Comparison of ENCODE assay signal across 12 cellular contexts in genomic region chr2:10220516-10221391, GRCh38.
DNase-seq lines count a peak whose midpoint lies in the region; ATAC-seq and TF ChIP-seq lines count a peak whose summit lies in the region.
"Had no signal": no experiment of that assay in that cellular context is flagged by ENCODE, and none has a peak within 500 bp of the region (broad histone marks: within the 10 kb centered on the region; RNA-seq: fewer than 3 reads in every experiment).

No MANE protein-coding gene starts in this region.

- no peak overlapping the region for H3K14ac ChIP-seq in mesenchymal stem cell (ENCODE audit: low read length in 2 of 2)

- no peak overlapping the region for H3K4ac ChIP-seq in mesenchymal stem cell (ENCODE audit: low read depth in 1 of 2, low read length in 2 of 2)

- H2AFZ ChIP-seq in MM.1S (ENCODE audit: low read length) (no peak overlapping the region), mesenchymal stem cell (ENCODE audit: low read depth, low read length) (no peak overlapping the region)

- H3K79me2 ChIP-seq in MM.1S (ENCODE audit: low read length) = no peaks in the 10 kb centered on the region

- H2AK5ac ChIP-seq in mesenchymal stem cell (ENCODE audit: low read length, severe bottlenecking) = no peak overlapping the region

- H3F3A ChIP-seq in MM.1S (ENCODE audit: insufficient read depth, low read length) = no peaks in the 10 kb centered on the region

- WGBS in mesenchymal stem cell = 88% methylated on average over 15 of the region's 15 CpGs

- H3K4me2 ChIP-seq in MM.1S (ENCODE audit: low read depth, low read length) (no peak overlapping the region), mesenchymal stem cell (ENCODE audit: low read length, poor library complexity, severe bottlenecking) (no peak overlapping the region)

- H3K4me3 ChIP-seq in MM.1S (ENCODE audit: low read length) (no peak overlapping the region), mesenchymal stem cell (ENCODE audit: insufficient read depth in 1 of 2, low read depth in 1 of 2, low read length in 2 of 2) (no peak overlapping the region)

- H3K9me2 ChIP-seq in MM.1S (replicated peaks; ENCODE audit: insufficient read depth, low read length) = no peaks in the 10 kb centered on the region

- H3K9me3 ChIP-seq in MM.1S (replicated peaks; ENCODE audit: insufficient read depth, low read length) (no peaks in the 10 kb centered on the region), mesenchymal stem cell (ENCODE audit: control insufficient read depth, low read length) (no peaks in the 10 kb centered on the region)

- peak; percentile 75 for DNase-seq in DMS53 (lab: John Stamatoyannopoulos, UW)
- no peak for DNase-seq in MM.1S
- peak; percentile 83 for DNase-seq in amniotic epithelial cell (ENCODE audit: low read depth)
- DNase-seq in mesenchymal stem cell = peak; percentile 46
- DNase-seq in activated T-cell treated with anti-CD3 and anti-CD28 coated beads, Interleukin-2, amount 50 U/mL, for 4 hours = no peak
- no peak for DNase-seq in left colon
- no peak for DNase-seq in erythroblast (lab: John Stamatoyannopoulos, UW)
- DNase-seq: activated CD4-positive, alpha-beta T cell treated with anti-CD3 and anti-CD28 coated beads for 36 hours; activated effector memory CD4-positive, alpha-beta T cell treated with anti-CD3 and anti-CD28 coated beads, Interleukin-2, amount 50 U/mL, for 16 hours; SIG-M5; stimulated activated naive CD4-positive, alpha-beta T cell treated with Interleukin-2 at 50 U/mL for 16 hours had no signal

- no peak overlapping the region for H2BK5ac ChIP-seq in mesenchymal stem cell (ENCODE audit: low read depth, low read length, poor library complexity, severe bottlenecking)

- no peak overlapping the region for H4K91ac ChIP-seq in mesenchymal stem cell (ENCODE audit: low read length)

- no peaks in the 10 kb centered on the region for H3K36me3 Mint-ChIP-seq in activated T-cell treated with anti-CD3 and anti-CD28 coated beads, Interleukin-2, amount 50 U/mL, for 4 hours (ENCODE audit: insufficient read depth)

- no peaks in the 10 kb centered on the region for H4K20me1 ChIP-seq in MM.1S (ENCODE audit: insufficient read depth, low read length)

- no peak for TF ChIP-seq POLR2A in erythroblast (IDR thresholded peaks at IDR 0.05; ENCODE audit: low read length)

- H3K4me1 Mint-ChIP-seq in activated T-cell treated with anti-CD3 and anti-CD28 coated beads, Interleukin-2, amount 50 U/mL, for 4 hours (ENCODE audit: low read depth) = no peaks in the 10 kb centered on the region
- H3K4me1 Mint-ChIP-seq: activated CD4-positive, alpha-beta T cell treated with anti-CD3 and anti-CD28 coated beads for 36 hours had no signal

- H2BK15ac ChIP-seq in mesenchymal stem cell (ENCODE audit: low read depth, poor library complexity, severe bottlenecking) = no peak overlapping the region

- peak; percentile 24; the same call in 1 of the 2 replicates for TF ChIP-seq CTCF in MM.1S (IDR thresholded peaks at IDR 0.05; ENCODE audit: low read length)

- no peak overlapping the region for H3K9ac ChIP-seq in MM.1S (ENCODE audit: low read length)
- no peak overlapping the region for H3K9ac ChIP-seq in mesenchymal stem cell (ENCODE audit: low read length)

- no peak overlapping the region for H3K27ac ChIP-seq in MM.1S (ENCODE audit: low read length)
- no peak overlapping the region for H3K27ac ChIP-seq in mesenchymal stem cell (ENCODE audit: low read length, poor library complexity, severe bottlenecking)

- H3K27me3 ChIP-seq in MM.1S (replicated peaks; ENCODE audit: insufficient read depth, low read length) (no peaks in the 10 kb centered on the region), mesenchymal stem cell (ENCODE audit: control insufficient read depth in 1 of 2, insufficient read depth in 1 of 2, low read length in 2 of 2) (peaks cover 0 to 38% of the 10 kb centered on the region in 2 experiments)

- no peak for ATAC-seq in HG03565 (IDR thresholded peaks at IDR 0.05; ENCODE audit: unreplicated experiment)
- ATAC-seq in activated T-cell treated with anti-CD3 and anti-CD28 coated beads, Interleukin-2, amount 50 U/mL, for 4 hours = no peak
- ATAC-seq in left colon = no peak
- ATAC-seq: activated CD4-positive, alpha-beta T cell treated with anti-CD3 and anti-CD28 coated beads for 36 hours had no signal

- H3K79me1 ChIP-seq in mesenchymal stem cell (replicated peaks; ENCODE audit: low read length, poor library complexity, severe bottlenecking) = no peaks in the 10 kb centered on the region

- no peak overlapping the region for H3K18ac ChIP-seq in mesenchymal stem cell (ENCODE audit: low read depth in 1 of 2, low read length in 2 of 2)

- no peaks in the 10 kb centered on the region for H3K36me3 ChIP-seq in MM.1S (replicated peaks; ENCODE audit: insufficient read depth, low read length)
- no peaks in the 10 kb centered on the region for H3K36me3 ChIP-seq in mesenchymal stem cell (ENCODE audit: control insufficient read depth in 1 of 2, insufficient read depth in 2 of 2, low read depth in 1 of 2, low read length in 2 of 2)

- H3K4me1 ChIP-seq in MM.1S (ENCODE audit: low read length) (no peaks in the 10 kb centered on the region), mesenchymal stem cell (ENCODE audit: control insufficient read depth, insufficient read depth, low read depth, low read length) (no peaks in the 10 kb centered on the region)

- H3K27me3 Mint-ChIP-seq in activated T-cell treated with anti-CD3 and anti-CD28 coated beads, Interleukin-2, amount 50 U/mL, for 4 hours (ENCODE audit: low read depth) = no peaks in the 10 kb centered on the region
- H3K27me3 Mint-ChIP-seq: activated CD4-positive, alpha-beta T cell treated with anti-CD3 and anti-CD28 coated beads for 36 hours had no signal

- H3K23ac ChIP-seq in mesenchymal stem cell (ENCODE audit: low read length in 2 of 2) = no peak overlapping the region

- intact Hi-C loops in left colon (cut with DNase I, micrococcal nuclease) = no loop called here

- no peaks in the 10 kb centered on the region for H3K9me3 Mint-ChIP-seq in activated T-cell treated with anti-CD3 and anti-CD28 coated beads, Interleukin-2, amount 50 U/mL, for 4 hours

- no peak overlapping the region for H3K4me3 Mint-ChIP-seq in activated T-cell treated with anti-CD3 and anti-CD28 coated beads, Interleukin-2, amount 50 U/mL, for 4 hours
- H3K4me3 Mint-ChIP-seq: activated CD4-positive, alpha-beta T cell treated with anti-CD3 and anti-CD28 coated beads for 36 hours had no signal

- H2BK120ac ChIP-seq in mesenchymal stem cell (ENCODE audit: low read depth, low read length) = no peak overlapping the region

- H4K8ac ChIP-seq in mesenchymal stem cell (ENCODE audit: low read length) = no peak overlapping the region

- no peak overlapping the region for H2BK12ac ChIP-seq in mesenchymal stem cell (ENCODE audit: low read length in 2 of 2)

Comparison
In these comparisons a context has a peak if more than half of its experiments do, and no peak if none do; other contexts are left out.
1. DNase-seq: peak in DMS53 (single experiment), amniotic epithelial cell (single experiment) and mesenchymal stem cell (single experiment); none in MM.1S (single experiment), activated T-cell treated with anti-CD3 and anti-CD28 coated beads, Interleukin-2, amount 50 U/mL, for 4 hours (single experiment), left colon (0 of 2) and erythroblast (0 of 2).